Comparison of ENCODE assay signal across 15 cellular contexts in the genomic region with DNA sequence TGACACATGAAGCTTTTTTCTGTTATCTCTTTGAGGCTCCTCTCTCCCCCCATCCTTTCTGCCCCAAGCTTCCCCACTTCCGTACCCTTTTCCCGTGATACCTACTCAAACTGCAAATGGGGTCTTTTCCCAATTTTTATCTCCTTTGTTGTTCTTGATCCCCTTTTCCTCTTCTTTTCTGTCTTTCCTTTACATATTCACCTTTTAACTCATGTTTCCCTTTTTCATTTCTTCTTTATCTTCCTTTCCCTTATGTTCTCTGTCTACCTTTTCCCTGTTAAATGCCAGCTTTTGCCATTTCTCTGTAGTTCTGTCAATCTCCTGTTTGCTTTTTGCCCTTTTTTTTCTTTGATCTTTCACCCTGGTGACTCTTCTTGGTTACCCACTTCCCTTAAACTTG. TPM values are rescaled to one million over a fixed set of nuclear protein-coding genes. Genes with fewer than 3 reads are reported as not detected.
DNase-seq lines count a peak whose midpoint lies in the region; ATAC-seq, FAIRE-seq and TF ChIP-seq lines count a peak whose summit lies in the region.
"Had no signal": no experiment of that assay in that cellular context is flagged by ENCODE, and none has a peak within 500 bp of the region (broad histone marks: within the 10 kb centered on the region; RNA-seq: fewer than 3 reads in every experiment).

No MANE protein-coding gene starts in this region.

- H4K20me1 ChIP-seq in KMS-11 (ENCODE audit: insufficient read depth), result no peaks in the 10 kb centered on the region
- H4K20me1 ChIP-seq in H1 (replicated peaks in 1 of 2; ENCODE audit: control insufficient read depth in 1 of 2, insufficient read depth in 2 of 2, low read length in 2 of 2), result no peaks in the 10 kb centered on the region
- H4K20me1 ChIP-seq in osteoblast (ENCODE audit: insufficient read depth, low read length), result no peaks in the 10 kb centered on the region

- DNase-seq in CD8-positive, alpha-beta T cell, result no peak
- DNase-seq in H1 (ENCODE audit: low read depth in 1 of 2, low spot score in 2 of 2), result no peak
- DNase-seq in osteoblast (ENCODE audit: insufficient read length, low spot score, missing footprints), result no peak
- no peak for DNase-seq in medulla oblongata (ENCODE audit: extremely low spot score)
- no peak for DNase-seq in sciatic nerve (ENCODE audit: low spot score)
- no peak for DNase-seq in GDM1 (lab: John Stamatoyannopoulos, UW)
- DNase-seq in anterior cingulate cortex (lab: John Stamatoyannopoulos, UW), result no peak
- DNase-seq: activated CD4-positive, alpha-beta T cell treated with anti-CD3 and anti-CD28 coated beads for 4 hours; MG63; NK-92 treated with Interleukin-12 subunit alpha and Interleukin-12 subunit beta, amount 100 ng/mL, for 24 hours; retina; stimulated activated CD4-positive, alpha-beta T cell treated with anti-CD3 and anti-CD28 coated beads, Interleukin-4, amount 100 ng/mL, for 4 hours; stimulated activated naive CD4-positive, alpha-beta T cell treated with Interleukin-2 at 50 U/mL for 16 hours had no signal

- no peak for ATAC-seq in CD8-positive, alpha-beta T cell
- ATAC-seq in sciatic nerve, result no peak

- peaks cover 21% of the 10 kb centered on the region for H3K79me2 ChIP-seq in KMS-11 (ENCODE audit: insufficient read depth, low read depth)
- no peaks in the 10 kb centered on the region for H3K79me2 ChIP-seq in H1 (ENCODE audit: control insufficient read depth in 1 of 2, insufficient read depth in 2 of 2, low read length in 2 of 2)
- no peaks in the 10 kb centered on the region for H3K79me2 ChIP-seq in osteoblast (ENCODE audit: insufficient read depth, low read length)

- TF ChIP-seq CTCF in CD8-positive, alpha-beta T cell (IDR thresholded peaks at IDR 0.05), result no peak
- TF ChIP-seq CTCF in KMS-11 (conservative IDR thresholded peaks at IDR 0.05; ENCODE audit: low read depth, low read length) (no peak), H1 (IDR thresholded peaks at IDR 0.05; ENCODE audit: control extremely low read depth in 1 of 3, insufficient read depth in 1 of 3, low read depth in 1 of 3, low read length in 3 of 3) (no peak), osteoblast (IDR thresholded peaks at IDR 0.05; ENCODE audit: extremely low read depth, low read depth, low read length) (no peak)

- no peak overlapping the region for H3K14ac ChIP-seq in H1 (ENCODE audit: insufficient read length)

- no peak overlapping the region for H3K4ac ChIP-seq in H1 (replicated peaks; ENCODE audit: insufficient read length, low read depth, low read length)

- H2AFZ ChIP-seq in KMS-11 (ENCODE audit: low read depth) (peak overlapping the region; percentile 66), H1 (ENCODE audit: low read length) (no peak overlapping the region), osteoblast (ENCODE audit: low read length) (no peak overlapping the region)

- H3K9ac ChIP-seq in KMS-11 (peak overlapping the region; percentile 90; the same call in 1 of the 2 replicates), H1 (replicated peaks in 1 of 4; ENCODE audit: extremely low read depth in 1 of 4, low read depth in 3 of 4, low read length in 3 of 4) (no peak overlapping the region)

- H3K56ac ChIP-seq in H1 (replicated peaks; ENCODE audit: insufficient read length, low read depth, low read length), result no peak overlapping the region

- H3K36me3 ChIP-seq in CD8-positive, alpha-beta T cell (ENCODE audit: insufficient read depth, low read length), result no peaks in the 10 kb centered on the region
- H3K36me3 ChIP-seq in KMS-11 (ENCODE audit: insufficient read depth) (peaks cover 4% of the 10 kb centered on the region; the same call in 1 of the 2 replicates), H1 (ENCODE audit: control insufficient read depth in 2 of 4, insufficient read depth in 4 of 4, low read length in 3 of 4) (no peaks in the 10 kb centered on the region; a peak in 1 of 8 replicates), osteoblast (ENCODE audit: insufficient read depth, low read length) (no peaks in the 10 kb centered on the region)
- H3K36me3 ChIP-seq: HAP-1, MG63 had no signal

- H4K91ac ChIP-seq in H1 (replicated peaks; ENCODE audit: insufficient read length, low read length), result no peak overlapping the region

- TF ChIP-seq RAD21 in H1 (IDR thresholded peaks at IDR 0.05 in 1 of 2, conservative IDR thresholded peaks at IDR 0.05 in 1 of 2; ENCODE audit: low read depth in 2 of 2, low read length in 2 of 2), result no peak

- CTCF ChIA-PET in CD8-positive, alpha-beta T cell (lab: Charles Lee), result interaction anchor here (1.3 to 2.0 kb wide), 2 partner anchors 17 to 29 kb away, joined by 3 to 6 read pairs; no protein-coding TSS in a partner anchor
- CTCF ChIA-PET in H1 (lab: Charles Lee; ENCODE audit: partially characterized antibody), result interaction anchor here (0.7 to 2.0 kb wide), 6 partner anchors 9 to 466 kb away, joined by 3 to 11 read pairs (median 3); no protein-coding TSS in a partner anchor

- no peaks in the 10 kb centered on the region for H3K79me1 ChIP-seq in H1 (ENCODE audit: low read depth, low read length)

- TF ChIP-seq POLR2A in H1 (IDR thresholded peaks at IDR 0.05; ENCODE audit: control extremely low read depth in 1 of 2, low read depth in 2 of 2, low read length in 2 of 2), result no peak

- H2AK5ac ChIP-seq in H1 (ENCODE audit: low read depth, low read length), result no peak overlapping the region

- H3K4me3 ChIP-seq in CD8-positive, alpha-beta T cell (ENCODE audit: low read depth, low read length), result no peak overlapping the region
- H3K4me3 ChIP-seq in KMS-11 (IDR thresholded peaks at IDR 0.05; ENCODE audit: insufficient read depth, low read depth, low read length) (no peak overlapping the region), H1 (ENCODE audit: extremely low read depth in 1 of 4, insufficient read depth in 2 of 4, low read depth in 3 of 4, low read length in 4 of 4) (peak overlapping the region in 3 of 4 experiments; percentile 59 to 81 (median 72); a peak in 1 of 8 replicates), osteoblast (ENCODE audit: insufficient read depth, low read length) (no peak overlapping the region)

- peaks cover 64% of the 10 kb centered on the region for H3K27me3 Mint-ChIP-seq in CD8-positive, alpha-beta T cell (ENCODE audit: low read depth)

- no peak overlapping the region for H2BK12ac ChIP-seq in H1 (ENCODE audit: low read depth, low read length)

- peaks cover 49% of the 10 kb centered on the region for H3K27me3 ChIP-seq in CD8-positive, alpha-beta T cell (ENCODE audit: insufficient read depth, low read length)
- H3K27me3 ChIP-seq in KMS-11 (ENCODE audit: insufficient read depth, low read depth) (no peaks in the 10 kb centered on the region), H1 (replicated peaks in 1 of 4; ENCODE audit: control insufficient read depth in 3 of 4, extremely low read depth in 1 of 4, insufficient read depth in 3 of 4, low read length in 3 of 4) (peaks cover 39 to 71% (median 57%) of the 10 kb centered on the region in 4 experiments), osteoblast (ENCODE audit: insufficient read depth, low read length) (peaks cover 40% of the 10 kb centered on the region)

- peaks cover 36% of the 10 kb centered on the region for H3K4me1 Mint-ChIP-seq in CD8-positive, alpha-beta T cell (ENCODE audit: low read depth)

- no peaks in the 10 kb centered on the region for H3K9me3 Mint-ChIP-seq in CD8-positive, alpha-beta T cell

- H3K4me1 ChIP-seq in CD8-positive, alpha-beta T cell (ENCODE audit: insufficient read depth, low read length), result peaks cover 26% of the 10 kb centered on the region
- H3K4me1 ChIP-seq in KMS-11 (ENCODE audit: low read depth, poor library complexity, severe bottlenecking) (peaks cover 18% of the 10 kb centered on the region), H1 (replicated peaks in 1 of 4; ENCODE audit: control insufficient read depth in 3 of 4, insufficient read depth in 4 of 4, low read length in 3 of 4) (peaks cover 0 to 11% (median 7%) of the 10 kb centered on the region in 4 experiments; a peak in 6 of 7 replicates), osteoblast (ENCODE audit: insufficient read depth, low read length) (peaks cover 19% of the 10 kb centered on the region)

- H4K8ac ChIP-seq in H1 (ENCODE audit: extremely low read depth, insufficient read depth, low read length), result no peak overlapping the region

- H2BK20ac ChIP-seq in H1 (ENCODE audit: low read length), result no peak overlapping the region

- no peaks in the 10 kb centered on the region for H3K36me3 Mint-ChIP-seq in CD8-positive, alpha-beta T cell

- 56% methylated on average over 2 of the region's 2 CpGs; no CpG with 5 or more reads in 1 of the 2 experiments for WGBS in H1 (ENCODE audit: extremely low coverage in 1 of 2, insufficient coverage in 1 of 2, insufficient read length in 1 of 2, insufficient replicate concordance in 2 of 2, low coverage in 1 of 2, low lambda C conversion rate in 2 of 2, missing lambda C conversion rate in 1 of 2), 2 experiments

- H3K4me3 Mint-ChIP-seq in CD8-positive, alpha-beta T cell, result peak overlapping the region; percentile 44

- H3K18ac ChIP-seq in H1 (ENCODE audit: extremely low read depth, low read length), result no peak overlapping the region

- H3K27ac Mint-ChIP-seq in CD8-positive, alpha-beta T cell, result no peak overlapping the region

- H3K9me3 ChIP-seq in CD8-positive, alpha-beta T cell (ENCODE audit: low read length), result no peaks in the 10 kb centered on the region
- H3K9me3 ChIP-seq in H1 (ENCODE audit: insufficient read depth in 2 of 2, low read depth in 1 of 2, low read length in 1 of 2), result no peaks in the 10 kb centered on the region
- no peaks in the 10 kb centered on the region for H3K9me3 ChIP-seq in osteoblast (ENCODE audit: low read depth, low read length)
- H3K9me3 ChIP-seq: HAP-1, MG63 had no signal

- no peak overlapping the region for H4K5ac ChIP-seq in H1 (ENCODE audit: insufficient read length, low read depth, low read length)

- no peak for FAIRE-seq in H1 (lab: Jason Lieb, UNC)

- H2BK120ac ChIP-seq in H1 (replicated peaks; ENCODE audit: low read depth, low read length), result no peak overlapping the region

- TF ChIP-seq EP300 in H1 (IDR thresholded peaks at IDR 0.05; ENCODE audit: borderline replicate concordance in 1 of 2, low read depth in 2 of 2, low read length in 2 of 2), result no peak

- no peak overlapping the region for H3K23ac ChIP-seq in H1 (ENCODE audit: insufficient read length)

- no peak overlapping the region for H2BK5ac ChIP-seq in H1 (ENCODE audit: low read depth, low read length)

- H2BK15ac ChIP-seq in H1 (ENCODE audit: low read length), result no peak overlapping the region

- no peak overlapping the region for H3K27ac ChIP-seq in CD8-positive, alpha-beta T cell (ENCODE audit: low read depth, low read length)
- peak overlapping the region; percentile 97; the same call in 1 of the 2 replicates for H3K27ac ChIP-seq in KMS-11
- no peak overlapping the region for H3K27ac ChIP-seq in H1 (ENCODE audit: low read depth, low read length)
- H3K27ac ChIP-seq in osteoblast (ENCODE audit: low read depth, low read length), result no peak overlapping the region

- H3K4me2 ChIP-seq in KMS-11 (peak overlapping the region; percentile 99), H1 (ENCODE audit: insufficient read depth in 1 of 2, low read depth in 2 of 2, low read length in 2 of 2) (peak overlapping the region; percentile 85 to 99; a peak in 3 of 4 replicates), osteoblast (ENCODE audit: insufficient read depth, low read length) (peak overlapping the region; percentile 95)

- intact Hi-C loops in CD8-positive, alpha-beta T cell (cut with DNase I, micrococcal nuclease), result loop anchor here in 1 of 2 experiments (10.0 kb wide), 3 partner anchors 707 to 1073 kb away; a partner anchor contains a TSS
- intact Hi-C loops in sciatic nerve (cut with DNase I), result no loop called here

- peaks cover 22% of the 10 kb centered on the region; the same call in 1 of the 2 replicates for H3K23me2 ChIP-seq in H1 (ENCODE audit: low read depth, low read length)

- POLR2A ChIA-PET in CD8-positive, alpha-beta T cell (lab: Charles Lee), result interaction anchor here (1.1 kb wide), 1 partner anchor 9 kb away, joined by 3 read pairs; no protein-coding TSS in a partner anchor
- POLR2A ChIA-PET in H1 (lab: Charles Lee; ENCODE audit: partially characterized antibody), result interaction anchor here (0.8 kb wide), 1 partner anchor 69 kb away, joined by 3 read pairs; no protein-coding TSS in a partner anchor

RNA-seq across cellular contexts. Expression of a gene that starts 2.6 kb away (rescaled TPM):
- not detected for total RNA-seq in CD8-positive, alpha-beta T cell
- 1.6 and 3.4 TPM in 2 replicates for total RNA-seq in H1 (2021; fragmentation: NEBNext Ultra II Directional; extraction: Animal tissue kit (Norgen Biotek cat#: 25700))
- polyA plus RNA-seq in H1 (2011; rRNA removed), result 0.58 and 1.1 TPM in 2 replicates
- 0.49 TPM for polyA plus RNA-seq in H1 (2011; cell fraction: cytosol; rRNA removed)
- polyA plus RNA-seq in H1 (2011; cell fraction: nucleus; rRNA removed), result 2.5 TPM
- 0.73 to 2.2 TPM (median 0.84 TPM) in 4 replicates for polyA plus RNA-seq in H1 (2012, experiment 1 of 2)
- 0.09 TPM for polyA plus RNA-seq in H1 (2012, experiment 2 of 2)
- 5.3 TPM for polyA plus RNA-seq in H1 (2013, experiment 1 of 2)
- 5.5 TPM for polyA plus RNA-seq in H1 (2013, experiment 2 of 2)
- 0.79 and 1.1 TPM in 2 replicates for polyA minus RNA-seq in H1 (2011; rRNA and poly(A)+ RNA removed)
- polyA minus RNA-seq in H1 (2011; cell fraction: cytosol; rRNA and poly(A)+ RNA removed), result 0.37 TPM
- polyA minus RNA-seq in H1 (2011; cell fraction: nucleus; rRNA and poly(A)+ RNA removed), result 0.20 TPM
- total RNA-seq in osteoblast, result 4.3 and 4.7 TPM in 2 replicates
- total RNA-seq in sciatic nerve, result 64.4 TPM

Comparison
In these comparisons a context has a peak if more than half of its experiments do, and no peak if none do; other contexts are left out.
1. H3K4me3 ChIP-seq: peak in H1 (3 of 4); none in CD8-positive, alpha-beta T cell (single experiment), KMS-11 (single experiment) and osteoblast (single experiment).
2. RNA of a gene that starts 2.6 kb away (total RNA-seq): 64.4 TPM in sciatic nerve (single experiment); 4.3 to 4.7 TPM in osteoblast, 1.6 to 3.4 TPM in H1 and not detected in CD8-positive, alpha-beta T cell; every median in the first group is over 10 times any median in the second.
3. Peak in every context shown above with its lines, with median percentiles within 50 percentile points of each other: H3K4me2 ChIP-seq.